15 cellular contexts compared by ENCODE assay signal in the genomic region with DNA sequence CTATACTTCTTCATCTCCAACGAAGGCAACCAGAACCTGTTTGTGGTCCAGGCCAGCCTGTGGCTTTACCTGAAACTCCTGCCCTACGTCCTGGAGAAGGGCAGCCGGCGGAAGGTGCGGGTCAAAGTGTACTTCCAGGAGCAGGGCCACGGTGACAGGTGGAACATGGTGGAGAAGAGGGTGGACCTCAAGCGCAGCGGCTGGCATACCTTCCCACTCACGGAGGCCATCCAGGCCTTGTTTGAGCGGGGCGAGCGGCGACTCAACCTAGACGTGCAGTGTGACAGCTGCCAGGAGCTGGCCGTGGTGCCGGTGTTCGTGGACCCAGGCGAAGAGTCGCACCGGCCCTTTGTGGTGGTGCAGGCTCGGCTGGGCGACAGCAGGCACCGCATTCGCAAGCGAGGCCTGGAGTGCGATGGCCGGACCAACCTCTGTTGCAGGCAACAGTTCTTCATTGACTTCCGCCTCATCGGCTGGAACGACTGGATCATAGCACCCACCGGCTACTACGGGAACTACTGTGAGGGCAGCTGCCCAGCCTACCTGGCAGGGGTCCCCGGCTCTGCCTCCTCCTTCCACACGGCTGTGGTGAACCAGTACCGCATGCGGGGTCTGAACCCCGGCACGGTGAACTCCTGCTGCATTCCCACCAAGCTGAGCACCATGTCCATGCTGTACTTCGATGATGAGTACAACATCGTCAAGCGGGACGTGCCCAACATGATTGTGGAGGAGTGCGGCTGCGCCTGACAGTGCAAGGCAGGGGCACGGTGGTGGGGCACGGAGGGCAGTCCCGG. TPM values are rescaled to one million over a fixed set of nuclear protein-coding genes. Genes with fewer than 3 reads are reported as not detected.
A peak's percentile ranks its signal among the peaks of the same experiment; 100 is the strongest.
DNase-seq lines count a peak whose midpoint lies in the region; ATAC-seq and TF ChIP-seq lines count a peak whose summit lies in the region.
"Had no signal": no experiment of that assay in that cellular context is flagged by ENCODE, and none has a peak within 500 bp of the region (broad histone marks: within the 10 kb centered on the region; RNA-seq: fewer than 3 reads in every experiment).

No MANE protein-coding gene starts in this region.

- TF ChIP-seq CTCF in WTC11 (IDR thresholded peaks at IDR 0.05) = no peak
- TF ChIP-seq CTCF in type B pancreatic cell (conservative IDR thresholded peaks at IDR 0.05) = no peak
- TF ChIP-seq CTCF in body of pancreas (IDR thresholded peaks at IDR 0.05) = no peak

- H3K27ac Mint-ChIP-seq in WTC11 (no peak overlapping the region), type B pancreatic cell (no peak overlapping the region)

- H3K36me3 Mint-ChIP-seq in WTC11 (no peaks in the 10 kb centered on the region), type B pancreatic cell (no peaks in the 10 kb centered on the region)

- H3K4me3 ChIP-seq in right cardiac atrium (ENCODE audit: low read length) (no peak overlapping the region), body of pancreas (no peak overlapping the region)

- WGBS in right cardiac atrium = 74% methylated on average over 47 of the region's 47 CpGs
- 79 to 88% methylated on average over 36 to 46 of the region's 47 CpGs for WGBS in body of pancreas, 2 donors

- CTCF ChIA-PET in WTC11 (lab: Charles Lee) = interaction anchor here (0.5 to 2.4 kb wide), 3 partner anchors 96 to 204 kb away, joined by 3 to 11 read pairs (median 3); no protein-coding TSS in a partner anchor

- no peak for TF ChIP-seq POLR2A in body of pancreas (IDR thresholded peaks at IDR 0.05)

- peak; percentile 72 for DNase-seq in Right ventricle myocardium inferior (ENCODE audit: missing footprints)
- no peak for DNase-seq in right cardiac atrium
- DNase-seq in WTC11 (ENCODE audit: low spot score) = no peak
- DNase-seq in iPS-NIHi7 (ENCODE audit: extremely low spot score) = peak; percentile 52
- DNase-seq in type B pancreatic cell (ENCODE audit: extremely low spot score, unreplicated experiment) = no peak
- no peak for DNase-seq in left lobe of liver (ENCODE audit: low spot score)
- no peak for DNase-seq in NOMO-1 treated with DMSO at 0.1 percent for 48 hours (lab: John Stamatoyannopoulos, UW; ENCODE audit: unreplicated experiment)
- DNase-seq in body of pancreas = no peak
- DNase-seq: 8988T, C1 segment of cervical spinal cord, MM.1S, NCI-H1105, NCI-H187, Right ventricle myocardium superior had no signal

- peak overlapping the region; percentile 8; the same call in 1 of the 2 replicates for H3K4me3 Mint-ChIP-seq in WTC11
- peak overlapping the region; percentile 47 for H3K4me3 Mint-ChIP-seq in type B pancreatic cell

- no peaks in the 10 kb centered on the region for H3K36me3 ChIP-seq in body of pancreas (replicated peaks in 1 of 2; ENCODE audit: insufficient read depth in 1 of 2, low read depth in 2 of 2)

- H3K27ac ChIP-seq in right cardiac atrium (ENCODE audit: low read length) (no peak overlapping the region), body of pancreas (no peak overlapping the region)

- H3K27me3 ChIP-seq in right cardiac atrium (ENCODE audit: control insufficient read depth, insufficient read depth) = no peaks in the 10 kb centered on the region
- peaks cover 0 to 12% of the 10 kb centered on the region in 2 donors for H3K27me3 ChIP-seq in body of pancreas

- H3K4me1 ChIP-seq in right cardiac atrium (ENCODE audit: control insufficient read depth, insufficient read depth, low read length) (peaks cover 1% of the 10 kb centered on the region), body of pancreas (peaks cover 21% of the 10 kb centered on the region)

- no peak for ATAC-seq in Right ventricle myocardium inferior
- no peak for ATAC-seq in right cardiac atrium
- no peak for ATAC-seq in WTC11
- no peak for ATAC-seq in left lobe of liver
- no peak for ATAC-seq in body of pancreas
- ATAC-seq: Panc1 had no signal

- intact Hi-C loops in Right ventricle myocardium inferior (cut with DNase I) = no loop called here
- intact Hi-C loops in right cardiac atrium (cut with DNase I) = loop anchor here in 3 of 4 donors (5.0 to 10.0 kb wide), 5 partner anchors 165 to 735 kb away; no protein-coding TSS in a partner anchor
- intact Hi-C loops in body of pancreas (cut with DNase I) = no loop called here

- H3K9me3 ChIP-seq in right cardiac atrium (ENCODE audit: control insufficient read depth, low read length) (no peaks in the 10 kb centered on the region), body of pancreas (no peaks in the 10 kb centered on the region)

- POLR2A ChIA-PET in WTC11 (lab: Charles Lee) = interaction anchor here (0.6 kb wide), 1 partner anchor 391 kb away, joined by 3 read pairs; no protein-coding TSS in a partner anchor

- H3K27me3 Mint-ChIP-seq in WTC11 (ENCODE audit: low read depth) (peaks cover 76% of the 10 kb centered on the region), type B pancreatic cell (peaks cover 54% of the 10 kb centered on the region)

- H3K9me3 Mint-ChIP-seq in WTC11 (no peaks in the 10 kb centered on the region), type B pancreatic cell (no peaks in the 10 kb centered on the region)

- H3K4me1 Mint-ChIP-seq in WTC11 (peaks cover 30% of the 10 kb centered on the region), type B pancreatic cell (ENCODE audit: unreplicated experiment) (peaks cover 28% of the 10 kb centered on the region)

TF ChIP-seq in WTC11, 78 proteins besides CTCF, POLR2A, EP300 and RAD21 (continues in another document):
- peak; percentile 72 for TF ChIP-seq ZBTB21 (CRISPR knock-in tag; IDR thresholded peaks at IDR 0.05; ENCODE audit: borderline replicate concordance)
- no peak for TF ChIP-seq ZNF263 (CRISPR knock-in tag; IDR thresholded peaks at IDR 0.05; ENCODE audit: low read depth)
- no peak for TF ChIP-seq TCF7 (CRISPR knock-in tag; IDR thresholded peaks at IDR 0.05; ENCODE audit: low read depth)
- no peak for TF ChIP-seq GABPB1 (CRISPR knock-in tag; IDR thresholded peaks at IDR 0.05)
- TF ChIP-seq GRHL2 (CRISPR knock-in tag; IDR thresholded peaks at IDR 0.05; ENCODE audit: insufficient replicate concordance, severe bottlenecking) = no peak
- TF ChIP-seq, protein P1, sequence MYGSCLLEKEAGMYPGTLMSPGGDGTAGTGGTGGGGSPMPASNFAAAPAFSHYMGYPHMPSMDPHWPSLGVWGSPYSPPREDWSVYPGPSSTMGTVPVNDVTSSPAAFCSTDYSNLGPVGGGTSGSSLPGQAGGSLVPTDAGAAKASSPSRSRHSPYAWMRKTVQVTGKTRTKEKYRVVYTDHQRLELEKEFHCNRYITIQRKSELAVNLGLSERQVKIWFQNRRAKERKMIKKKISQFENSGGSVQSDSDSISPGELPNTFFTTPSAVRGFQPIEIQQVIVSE (CRISPR knock-in tag; IDR thresholded peaks at IDR 0.05; ENCODE audit: borderline replicate concordance) = no peak
- TF ChIP-seq ZNF416 (CRISPR knock-in tag; IDR thresholded peaks at IDR 0.05) = no peak
- TF ChIP-seq FOXK1 (CRISPR knock-in tag; IDR thresholded peaks at IDR 0.05) = no peak
- 0 out of 2 replicates have a peak, but pooled peaks have one; percentile 19 for TF ChIP-seq ZNF138 (CRISPR knock-in tag; conservative IDR thresholded peaks at IDR 0.05)
- no peak for TF ChIP-seq PRRX2 (CRISPR knock-in tag; IDR thresholded peaks at IDR 0.05)
- TF ChIP-seq, protein P2, sequence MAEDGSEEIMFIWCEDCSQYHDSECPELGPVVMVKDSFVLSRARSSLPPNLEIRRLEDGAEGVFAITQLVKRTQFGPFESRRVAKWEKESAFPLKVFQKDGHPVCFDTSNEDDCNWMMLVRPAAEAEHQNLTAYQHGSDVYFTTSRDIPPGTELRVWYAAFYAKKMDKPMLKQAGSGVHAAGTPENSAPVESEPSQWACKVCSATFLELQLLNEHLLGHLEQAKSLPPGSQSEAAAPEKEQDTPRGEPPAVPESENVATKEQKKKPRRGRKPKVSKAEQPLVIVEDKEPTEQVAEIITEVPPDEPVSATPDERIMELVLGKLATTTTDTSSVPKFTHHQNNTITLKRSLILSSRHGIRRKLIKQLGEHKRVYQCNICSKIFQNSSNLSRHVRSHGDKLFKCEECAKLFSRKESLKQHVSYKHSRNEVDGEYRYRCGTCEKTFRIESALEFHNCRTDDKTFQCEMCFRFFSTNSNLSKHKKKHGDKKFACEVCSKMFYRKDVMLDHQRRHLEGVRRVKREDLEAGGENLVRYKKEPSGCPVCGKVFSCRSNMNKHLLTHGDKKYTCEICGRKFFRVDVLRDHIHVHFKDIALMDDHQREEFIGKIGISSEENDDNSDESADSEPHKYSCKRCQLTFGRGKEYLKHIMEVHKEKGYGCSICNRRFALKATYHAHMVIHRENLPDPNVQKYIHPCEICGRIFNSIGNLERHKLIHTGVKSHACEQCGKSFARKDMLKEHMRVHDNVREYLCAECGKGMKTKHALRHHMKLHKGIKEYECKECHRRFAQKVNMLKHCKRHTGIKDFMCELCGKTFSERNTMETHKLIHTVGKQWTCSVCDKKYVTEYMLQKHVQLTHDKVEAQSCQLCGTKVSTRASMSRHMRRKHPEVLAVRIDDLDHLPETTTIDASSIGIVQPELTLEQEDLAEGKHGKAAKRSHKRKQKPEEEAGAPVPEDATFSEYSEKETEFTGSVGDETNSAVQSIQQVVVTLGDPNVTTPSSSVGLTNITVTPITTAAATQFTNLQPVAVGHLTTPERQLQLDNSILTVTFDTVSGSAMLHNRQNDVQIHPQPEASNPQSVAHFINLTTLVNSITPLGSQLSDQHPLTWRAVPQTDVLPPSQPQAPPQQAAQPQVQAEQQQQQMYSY (CRISPR knock-in tag; IDR thresholded peaks at IDR 0.05) = no peak
- no peak for TF ChIP-seq CBFB (CRISPR knock-in tag; IDR thresholded peaks at IDR 0.05; ENCODE audit: low read depth)
- no peak for TF ChIP-seq ZNF121 (CRISPR knock-in tag; IDR thresholded peaks at IDR 0.05)

RNA-seq across cellular contexts. Expression of a gene that starts 3.4 kb away (rescaled TPM):
- total RNA-seq in Right ventricle myocardium inferior (7.1 TPM), right cardiac atrium (1 to 10 TPM; 1.4 to 2.5 (median 2.0) TPM), WTC11 (2021) (0.14 to 0.26 TPM (median 0.21 TPM) in 3 replicates), type B pancreatic cell (ENCODE audit: low replicate concordance) (4.9 and 7.5 TPM in 2 replicates), left lobe of liver (6.3 TPM), body of pancreas (1 to 10 TPM; 3.6 to 7.9 TPM)
- 2.4 TPM for polyA plus RNA-seq in right cardiac atrium

Comparison
In these comparisons a context has a peak if more than half of its experiments do, and no peak if none do; other contexts are left out.
1. DNase-seq: peak in Right ventricle myocardium inferior (single experiment) and iPS-NIHi7 (single experiment); none in right cardiac atrium (0 of 3), WTC11 (single experiment), type B pancreatic cell (single experiment), left lobe of liver (single experiment), NOMO-1 treated with DMSO at 0.1 percent for 48 hours (single experiment) and body of pancreas (0 of 4).
2. intact Hi-C loops: an anchor here in right cardiac atrium (5.0 to 10.0 kb wide); none called in Right ventricle myocardium inferior and body of pancreas.